ENCODE assay signal across 1 cellular context in genomic region chr12:57146925-57147640, GRCh38.
A peak's percentile ranks its signal among the peaks of the same experiment; 100 is the strongest.
TF ChIP-seq lines count a peak whose summit lies in the region.

Gene LRP1-AS (minus strand): TSS chr12:57147619.

TF ChIP-seq in HepG2, 621 proteins besides CTCF, POLR2A, EP300 and RAD21 (continued from another document and continues in another):
- TF ChIP-seq, protein P1, sequence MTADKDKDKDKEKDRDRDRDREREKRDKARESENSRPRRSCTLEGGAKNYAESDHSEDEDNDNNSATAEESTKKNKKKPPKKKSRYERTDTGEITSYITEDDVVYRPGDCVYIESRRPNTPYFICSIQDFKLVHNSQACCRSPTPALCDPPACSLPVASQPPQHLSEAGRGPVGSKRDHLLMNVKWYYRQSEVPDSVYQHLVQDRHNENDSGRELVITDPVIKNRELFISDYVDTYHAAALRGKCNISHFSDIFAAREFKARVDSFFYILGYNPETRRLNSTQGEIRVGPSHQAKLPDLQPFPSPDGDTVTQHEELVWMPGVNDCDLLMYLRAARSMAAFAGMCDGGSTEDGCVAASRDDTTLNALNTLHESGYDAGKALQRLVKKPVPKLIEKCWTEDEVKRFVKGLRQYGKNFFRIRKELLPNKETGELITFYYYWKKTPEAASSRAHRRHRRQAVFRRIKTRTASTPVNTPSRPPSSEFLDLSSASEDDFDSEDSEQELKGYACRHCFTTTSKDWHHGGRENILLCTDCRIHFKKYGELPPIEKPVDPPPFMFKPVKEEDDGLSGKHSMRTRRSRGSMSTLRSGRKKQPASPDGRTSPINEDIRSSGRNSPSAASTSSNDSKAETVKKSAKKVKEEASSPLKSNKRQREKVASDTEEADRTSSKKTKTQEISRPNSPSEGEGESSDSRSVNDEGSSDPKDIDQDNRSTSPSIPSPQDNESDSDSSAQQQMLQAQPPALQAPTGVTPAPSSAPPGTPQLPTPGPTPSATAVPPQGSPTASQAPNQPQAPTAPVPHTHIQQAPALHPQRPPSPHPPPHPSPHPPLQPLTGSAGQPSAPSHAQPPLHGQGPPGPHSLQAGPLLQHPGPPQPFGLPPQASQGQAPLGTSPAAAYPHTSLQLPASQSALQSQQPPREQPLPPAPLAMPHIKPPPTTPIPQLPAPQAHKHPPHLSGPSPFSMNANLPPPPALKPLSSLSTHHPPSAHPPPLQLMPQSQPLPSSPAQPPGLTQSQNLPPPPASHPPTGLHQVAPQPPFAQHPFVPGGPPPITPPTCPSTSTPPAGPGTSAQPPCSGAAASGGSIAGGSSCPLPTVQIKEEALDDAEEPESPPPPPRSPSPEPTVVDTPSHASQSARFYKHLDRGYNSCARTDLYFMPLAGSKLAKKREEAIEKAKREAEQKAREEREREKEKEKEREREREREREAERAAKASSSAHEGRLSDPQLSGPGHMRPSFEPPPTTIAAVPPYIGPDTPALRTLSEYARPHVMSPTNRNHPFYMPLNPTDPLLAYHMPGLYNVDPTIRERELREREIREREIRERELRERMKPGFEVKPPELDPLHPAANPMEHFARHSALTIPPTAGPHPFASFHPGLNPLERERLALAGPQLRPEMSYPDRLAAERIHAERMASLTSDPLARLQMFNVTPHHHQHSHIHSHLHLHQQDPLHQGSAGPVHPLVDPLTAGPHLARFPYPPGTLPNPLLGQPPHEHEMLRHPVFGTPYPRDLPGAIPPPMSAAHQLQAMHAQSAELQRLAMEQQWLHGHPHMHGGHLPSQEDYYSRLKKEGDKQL (CRISPR knock-in tag; IDR thresholded peaks at IDR 0.05; ENCODE audit: low read depth) = peak; percentile 33; the same call in 1 of the 2 replicates
- TF ChIP-seq ZNF562 (CRISPR knock-in tag; IDR thresholded peaks at IDR 0.05; ENCODE audit: borderline replicate concordance) (no peak), PAF1 (CRISPR knock-in tag; IDR thresholded peaks at IDR 0.05) (no peak), DBP (CRISPR knock-in tag; IDR thresholded peaks at IDR 0.05; ENCODE audit: not compliant biosample characterization) (no peak), SMARCE1 (IDR thresholded peaks at IDR 0.05; ENCODE audit: borderline replicate concordance) (no peak), KDM6A (CRISPR knock-in tag; IDR thresholded peaks at IDR 0.05; ENCODE audit: low read depth) (peak; percentile 91), HOXA3 (CRISPR knock-in tag; IDR thresholded peaks at IDR 0.05) (peak; percentile 65), ZNF263 (CRISPR knock-in tag; IDR thresholded peaks at IDR 0.05) (peak; percentile 49), TFDP2 (CRISPR knock-in tag; IDR thresholded peaks at IDR 0.05) (no peak), FLYWCH1 (CRISPR knock-in tag; IDR thresholded peaks at IDR 0.05) (no peak), ZBTB33 (CRISPR knock-in tag; IDR thresholded peaks at IDR 0.05) (peak; percentile 50; the same call in 1 of the 2 replicates), HNF4G (IDR thresholded peaks at IDR 0.05; ENCODE audit: borderline replicate concordance, low read depth, low read length) (peak; percentile 83; the same call in 1 of the 2 replicates), HNF4G (CRISPR knock-in tag; IDR thresholded peaks at IDR 0.05; ENCODE audit: borderline replicate concordance, low read depth) (peak; percentile 70; the same call in 1 of the 2 replicates), ZNF354B (CRISPR knock-in tag; IDR thresholded peaks at IDR 0.05) (no peak), RELA (CRISPR knock-in tag; IDR thresholded peaks at IDR 0.05) (no peak), ELF1 (CRISPR knock-in tag; IDR thresholded peaks at IDR 0.05) (no peak), CSRNP2 (CRISPR knock-in tag; conservative IDR thresholded peaks at IDR 0.05; ENCODE audit: low read depth) (no peak), PHF21A (CRISPR knock-in tag; IDR thresholded peaks at IDR 0.05) (peak; percentile 53; the same call in 1 of the 2 replicates), SRSF4 (IDR thresholded peaks at IDR 0.05; ENCODE audit: low read depth, low read length, poor library complexity, severe bottlenecking) (no peak), FOXK1 (CRISPR knock-in tag; IDR thresholded peaks at IDR 0.05; ENCODE audit: borderline replicate concordance, low read depth) (no peak), ZNF572 (CRISPR knock-in tag; IDR thresholded peaks at IDR 0.05) (no peak), NCOA5 (CRISPR knock-in tag; IDR thresholded peaks at IDR 0.05) (no peak), GATAD2A (CRISPR knock-in tag; IDR thresholded peaks at IDR 0.05) (peak; percentile 75), ZBTB7A (CRISPR knock-in tag; IDR thresholded peaks at IDR 0.05) (no peak), PHB2 (IDR thresholded peaks at IDR 0.05; ENCODE audit: partially characterized antibody) (no peak), BORCS8-MEF2B (CRISPR knock-in tag; IDR thresholded peaks at IDR 0.05) (no peak), TCF7L2 (IDR thresholded peaks at IDR 0.05; ENCODE audit: low read depth, low read length) (no peak), ZNF616 (CRISPR knock-in tag; IDR thresholded peaks at IDR 0.05; ENCODE audit: low read depth) (no peak), ZNF737 (CRISPR knock-in tag; IDR thresholded peaks at IDR 0.05; ENCODE audit: borderline replicate concordance) (no peak), ZNF552 (CRISPR knock-in tag; IDR thresholded peaks at IDR 0.05; ENCODE audit: borderline replicate concordance) (no peak), ZNF143 (CRISPR knock-in tag; IDR thresholded peaks at IDR 0.05) (peak; percentile 58), ZNF224 (CRISPR knock-in tag; IDR thresholded peaks at IDR 0.05) (no peak), ZNF136 (CRISPR knock-in tag; IDR thresholded peaks at IDR 0.05; ENCODE audit: low read depth) (no peak), NFIC (IDR thresholded peaks at IDR 0.05; ENCODE audit: low read length) (no peak), HNRNPLL (IDR thresholded peaks at IDR 0.05; ENCODE audit: low read depth, low read length, poor library complexity, severe bottlenecking) (no peak), AKNA (CRISPR knock-in tag; IDR thresholded peaks at IDR 0.05; ENCODE audit: borderline replicate concordance) (no peak), RARA (CRISPR knock-in tag; IDR thresholded peaks at IDR 0.05) (peak; percentile 81), DPF2 (CRISPR knock-in tag; IDR thresholded peaks at IDR 0.05; ENCODE audit: borderline replicate concordance, low read depth) (peak; percentile 42; the same call in 1 of the 2 replicates)
- TF ChIP-seq, protein P2, sequence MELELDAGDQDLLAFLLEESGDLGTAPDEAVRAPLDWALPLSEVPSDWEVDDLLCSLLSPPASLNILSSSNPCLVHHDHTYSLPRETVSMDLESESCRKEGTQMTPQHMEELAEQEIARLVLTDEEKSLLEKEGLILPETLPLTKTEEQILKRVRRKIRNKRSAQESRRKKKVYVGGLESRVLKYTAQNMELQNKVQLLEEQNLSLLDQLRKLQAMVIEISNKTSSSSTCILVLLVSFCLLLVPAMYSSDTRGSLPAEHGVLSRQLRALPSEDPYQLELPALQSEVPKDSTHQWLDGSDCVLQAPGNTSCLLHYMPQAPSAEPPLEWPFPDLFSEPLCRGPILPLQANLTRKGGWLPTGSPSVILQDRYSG (CRISPR knock-in tag; IDR thresholded peaks at IDR 0.05) = no peak
- TF ChIP-seq, protein P3, sequence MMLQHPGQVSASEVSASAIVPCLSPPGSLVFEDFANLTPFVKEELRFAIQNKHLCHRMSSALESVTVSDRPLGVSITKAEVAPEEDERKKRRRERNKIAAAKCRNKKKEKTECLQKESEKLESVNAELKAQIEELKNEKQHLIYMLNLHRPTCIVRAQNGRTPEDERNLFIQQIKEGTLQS (CRISPR knock-in tag; IDR thresholded peaks at IDR 0.05) = no peak
- TF ChIP-seq, protein P4, sequence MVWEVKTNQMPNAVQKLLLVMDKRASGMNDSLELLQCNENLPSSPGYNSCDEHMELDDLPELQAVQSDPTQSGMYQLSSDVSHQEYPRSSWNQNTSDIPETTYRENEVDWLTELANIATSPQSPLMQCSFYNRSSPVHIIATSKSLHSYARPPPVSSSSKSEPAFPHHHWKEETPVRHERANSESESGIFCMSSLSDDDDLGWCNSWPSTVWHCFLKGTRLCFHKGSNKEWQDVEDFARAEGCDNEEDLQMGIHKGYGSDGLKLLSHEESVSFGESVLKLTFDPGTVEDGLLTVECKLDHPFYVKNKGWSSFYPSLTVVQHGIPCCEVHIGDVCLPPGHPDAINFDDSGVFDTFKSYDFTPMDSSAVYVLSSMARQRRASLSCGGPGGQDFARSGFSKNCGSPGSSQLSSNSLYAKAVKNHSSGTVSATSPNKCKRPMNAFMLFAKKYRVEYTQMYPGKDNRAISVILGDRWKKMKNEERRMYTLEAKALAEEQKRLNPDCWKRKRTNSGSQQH (CRISPR knock-in tag; IDR thresholded peaks at IDR 0.05; ENCODE audit: low read depth) = no peak
